ENCODE assay signal across 10 cellular contexts in genomic region chr13:26752671-26753070, GRCh38. TPM values are rescaled to one million over a fixed set of nuclear protein-coding genes. Genes with fewer than 3 reads are reported as not detected.
"Had no signal": no experiment of that assay in that cellular context is flagged by ENCODE, and none has a peak within 500 bp of the region (broad histone marks: within the 10 kb centered on the region; RNA-seq: fewer than 3 reads in every experiment).

No MANE protein-coding gene starts in this region.

- H3K9ac ChIP-seq: GM23248 had no signal

- H3K27ac ChIP-seq: GM23248 had no signal

- H3K4me3 ChIP-seq: GM23248, GM23338, HAP-1 had no signal

- H3K9me3 ChIP-seq: HAP-1 had no signal

- DNase-seq: GM23248, GOT3, H7, H9, HCEC 1CT, HFFc6 had no signal

- H2AFZ ChIP-seq: GM23248, GM23338 had no signal

- FAIRE-seq: H1, H54 had no signal

- H3K4me1 ChIP-seq: HAP-1 had no signal

- H3K4me2 ChIP-seq: GM23338 had no signal

- H3K36me3 ChIP-seq: HAP-1 had no signal

RNA-seq across cellular contexts. Expression of gene GPR12, which starts 7.9 kb away (rescaled TPM):
- total RNA-seq: GM23248, GM23338, H7, H9, HFFc6 had no signal
- polyA plus RNA-seq: GM23248 had no signal
